In genomic region chr1:153963030-153963849, GRCh38 we compare ENCODE assay signal across 8 cellular contexts. TPM values are rescaled to one million over a fixed set of nuclear protein-coding genes. Genes with fewer than 3 reads are reported as not detected.
DNase-seq lines count a peak whose midpoint lies in the region; ATAC-seq and TF ChIP-seq lines count a peak whose summit lies in the region.

Gene SLC39A1 (minus strand): TSS chr1:153963537. CDS start chr1:153962715, 822 bp downstream.

- H3K36me3 Mint-ChIP-seq in T-helper 17 cell (ENCODE audit: low read depth) = peaks cover 5% of the 10 kb centered on the region

- H3K4me1 Mint-ChIP-seq in T-helper 17 cell = peaks cover 47% of the 10 kb centered on the region

- peak within 1 kb of the TSS; percentile 90 to 98 (median 96) for H3K27ac ChIP-seq in heart right ventricle
- H3K27ac ChIP-seq in upper lobe of left lung = peak within 1 kb of the TSS; percentile 94 to 98 (median 97)

- H3K27me3 Mint-ChIP-seq in T-helper 17 cell = no peaks in the 10 kb centered on the region

- H3K9me3 ChIP-seq in T-helper 17 cell (ENCODE audit: control insufficient read depth, low read length, poor library complexity, severe bottlenecking) (no peaks in the 10 kb centered on the region), heart right ventricle (no peaks in the 10 kb centered on the region), upper lobe of left lung (no peaks in the 10 kb centered on the region)

- DNase-seq in GM12865 (ENCODE audit: low read depth) = peak; percentile 96
- DNase-seq in NCI-H187 treated with DMSO at 0.1 percent for 48 hours (lab: John Stamatoyannopoulos, UW) = peak; percentile 99
- peak; percentile 90 to 93 (median 93) for DNase-seq in T-helper 17 cell
- DNase-seq in amniotic epithelial cell (ENCODE audit: low read depth) = peak; percentile 94
- DNase-seq in heart right ventricle = peak; percentile 98 to 99
- DNase-seq in posterior vena cava (ENCODE audit: low spot score) = peak; percentile 99
- peak; percentile 95 to 99 for DNase-seq in upper lobe of left lung

- H3K36me3 ChIP-seq in heart right ventricle (peaks cover 0 to 29% (median 10%) of the 10 kb centered on the region in 9 donors), upper lobe of left lung (peaks cover 0 to 28% (median 11%) of the 10 kb centered on the region in 4 donors)

- H3K4me3 Mint-ChIP-seq in T-helper 17 cell = peak within 1 kb of the TSS; percentile 97

- H3K4me1 ChIP-seq in heart right ventricle (peaks cover 23 to 82% (median 56%) of the 10 kb centered on the region in 9 donors), upper lobe of left lung (peaks cover 57 to 81% (median 63%) of the 10 kb centered on the region in 4 donors)

- H3K4me3 ChIP-seq in GM12865 (ENCODE audit: low read depth, low read length) (peak within 1 kb of the TSS; percentile 83), heart right ventricle (peak within 1 kb of the TSS; percentile 43 to 83 (median 76)), upper lobe of left lung (peak within 1 kb of the TSS; percentile 56 to 75 (median 68))

- WGBS in heart right ventricle, 2 donors = 0% methylated on average over 52 to 54 of the region's 54 CpGs
- WGBS in upper lobe of left lung, 2 donors = 1% methylated on average over 32 to 37 of the region's 54 CpGs

- H3K27ac Mint-ChIP-seq in T-helper 17 cell = peak within 1 kb of the TSS; percentile 99

- TF ChIP-seq CTCF in GM12865 (IDR thresholded peaks at IDR 0.05; ENCODE audit: insufficient read depth, low read depth, low read length, missing control alignments) (no peak), heart right ventricle (IDR thresholded peaks at IDR 0.05) (no peak), upper lobe of left lung (IDR thresholded peaks at IDR 0.05) (no peak)

- intact Hi-C loops in heart right ventricle (cut with DNase I) (no loop called here), posterior vena cava (cut with DNase I) (no loop called here)

- peak in 3 of 4 donors; percentile 68 to 91 (median 83) for TF ChIP-seq POLR2A in upper lobe of left lung (IDR thresholded peaks at IDR 0.05)

- no peak for TF ChIP-seq EP300 in upper lobe of left lung (IDR thresholded peaks at IDR 0.05)

- peak; percentile 57 for ATAC-seq in HG02870 (IDR thresholded peaks at IDR 0.05; ENCODE audit: unreplicated experiment)
- ATAC-seq in T-helper 17 cell = peak; percentile 59
- ATAC-seq in heart right ventricle = peak; percentile 81 to 91 (median 87)
- ATAC-seq in upper lobe of left lung (ENCODE audit: low FRiP score in 2 of 2) = peak; percentile 90 to 94

- H3K27me3 ChIP-seq in heart right ventricle (no peaks in the 10 kb centered on the region), upper lobe of left lung (no peaks in the 10 kb centered on the region)

RNA-seq across cellular contexts. Expression of gene SLC39A1, which starts in this region (rescaled TPM):
- total RNA-seq in T-helper 17 cell = 10 to 100 TPM; 14.1 to 16.4 TPM
- 10 to 100 TPM; 27.6 to 63.0 (median 34.3) TPM for total RNA-seq in heart right ventricle
- 100 to 1,000 TPM in 1 of 2 donors, 10 to 100 TPM in 1; 24.6 to 102 TPM for polyA plus RNA-seq in heart right ventricle
- total RNA-seq in posterior vena cava = 10 to 100 TPM; 76.5 to 79.5 TPM
- total RNA-seq in upper lobe of left lung = 100 to 1,000 TPM in 3 of 6 donors, 10 to 100 TPM in 3; 41.9 to 145 (median 102) TPM

Comparison
In these comparisons a context has a peak if more than half of its experiments do, and no peak if none do; other contexts are left out.
1. Peak in every context shown above with its lines: DNase-seq, ATAC-seq, H3K4me3 ChIP-seq and H3K27ac ChIP-seq.